In genomic region chr2:151857650-151858049, GRCh38 we compare ENCODE assay signal across 32 cellular contexts. TPM values are rescaled to one million over a fixed set of nuclear protein-coding genes. Genes with fewer than 3 reads are reported as not detected.
DNase-seq lines count a peak whose midpoint lies in the region; ATAC-seq, FAIRE-seq and TF ChIP-seq lines count a peak whose summit lies in the region.
"Had no signal": no experiment of that assay in that cellular context is flagged by ENCODE, and none has a peak within 500 bp of the region (broad histone marks: within the 10 kb centered on the region; RNA-seq: fewer than 3 reads in every experiment).

No MANE protein-coding gene starts in this region.

- intact Hi-C loops in lower lobe of right lung (cut with DNase I) (no loop called here), cardiac septum (cut with DNase I) (no loop called here)
- intact Hi-C loops in activated T-helper 2 cell treated with anti-CD3 and anti-CD28 coated beads, Interferon-gamma antibody, Interleukin-2, Interleukin-4, amounts not matched to agents 10 μg/mL and 5 μg/mL and 100 μg/mL, durations not matched to agents 14 hours and 24 hours and 36 hours (cut with micrococcal nuclease), result no loop called here

- H3K27ac Mint-ChIP-seq in activated T-helper 2 cell treated with anti-CD3 and anti-CD28 coated beads, Interferon-gamma antibody, Interleukin-2, Interleukin-4, amounts not matched to agents 10 μg/mL and 5 μg/mL and 100 μg/mL, durations not matched to agents 14 hours and 24 hours and 36 hours, result no peak overlapping the region
- H3K27ac Mint-ChIP-seq: activated CD4-positive, alpha-beta memory T cell treated with anti-CD3 and anti-CD28 coated beads, Interleukin-2, amount 10 ng/mL, durations not matched to agents 7 days and 5 days; activated naive CD4-positive, alpha-beta T cell treated with anti-CD3 and anti-CD28 coated beads, Interleukin-2, amount 50 U/mL, for 72 hours; HFFc6; natural killer cell treated with Interleukin-12 subunit alpha and Interleukin-12 subunit beta and Interleukin-15 and Interleukin-18, amount 100 ng/mL, for 72 hours; T-helper 2 cell treated with Interferon-gamma antibody and Interleukin-4, amounts not matched to agents 5 μg/mL and 100 μg/mL, for 36 hours; type B pancreatic cell had no signal

- H3K36me3 Mint-ChIP-seq in activated T-helper 2 cell treated with anti-CD3 and anti-CD28 coated beads, Interferon-gamma antibody, Interleukin-2, Interleukin-4, amounts not matched to agents 10 μg/mL and 5 μg/mL and 100 μg/mL, durations not matched to agents 14 hours and 24 hours and 36 hours (ENCODE audit: low read depth), result no peaks in the 10 kb centered on the region
- H3K36me3 Mint-ChIP-seq: activated naive CD4-positive, alpha-beta T cell treated with anti-CD3 and anti-CD28 coated beads, Interleukin-2, amount 50 U/mL, for 72 hours; natural killer cell treated with Interleukin-12 subunit alpha and Interleukin-12 subunit beta and Interleukin-15 and Interleukin-18, amount 100 ng/mL, for 72 hours; type B pancreatic cell had no signal

- no peak overlapping the region for H3K4me3 Mint-ChIP-seq in activated T-helper 2 cell treated with anti-CD3 and anti-CD28 coated beads, Interferon-gamma antibody, Interleukin-2, Interleukin-4, amounts not matched to agents 10 μg/mL and 5 μg/mL and 100 μg/mL, durations not matched to agents 14 hours and 24 hours and 36 hours (ENCODE audit: low read depth)
- H3K4me3 Mint-ChIP-seq: activated CD4-positive, alpha-beta memory T cell treated with anti-CD3 and anti-CD28 coated beads, Interleukin-2, amount 10 ng/mL, durations not matched to agents 7 days and 5 days; HFFc6; natural killer cell treated with Interleukin-12 subunit alpha and Interleukin-12 subunit beta and Interleukin-15 and Interleukin-18, amount 100 ng/mL, for 72 hours; T-helper 2 cell treated with Interferon-gamma antibody and Interleukin-4, amounts not matched to agents 5 μg/mL and 100 μg/mL, for 36 hours; type B pancreatic cell had no signal

- H3K4me3 ChIP-seq in bronchial epithelial cell (ENCODE audit: low read depth, low read length) (no peak overlapping the region), lower lobe of right lung (no peak overlapping the region)
- H3K4me3 ChIP-seq: colonic mucosa, heart right ventricle, prostate gland, sigmoid colon had no signal

- H3K4me1 Mint-ChIP-seq in activated T-helper 2 cell treated with anti-CD3 and anti-CD28 coated beads, Interferon-gamma antibody, Interleukin-2, Interleukin-4, amounts not matched to agents 10 μg/mL and 5 μg/mL and 100 μg/mL, durations not matched to agents 14 hours and 24 hours and 36 hours (ENCODE audit: low read depth), result peaks cover 3% of the 10 kb centered on the region
- H3K4me1 Mint-ChIP-seq: activated CD4-positive, alpha-beta memory T cell treated with anti-CD3 and anti-CD28 coated beads, Interleukin-2, amount 10 ng/mL, durations not matched to agents 7 days and 5 days had no signal

- H3K9me3 Mint-ChIP-seq in activated T-helper 2 cell treated with anti-CD3 and anti-CD28 coated beads, Interferon-gamma antibody, Interleukin-2, Interleukin-4, amounts not matched to agents 10 μg/mL and 5 μg/mL and 100 μg/mL, durations not matched to agents 14 hours and 24 hours and 36 hours, result no peaks in the 10 kb centered on the region
- H3K9me3 Mint-ChIP-seq: activated CD4-positive, alpha-beta memory T cell treated with anti-CD3 and anti-CD28 coated beads, Interleukin-2, amount 10 ng/mL, durations not matched to agents 7 days and 5 days; activated naive CD4-positive, alpha-beta T cell treated with anti-CD3 and anti-CD28 coated beads, Interleukin-2, amount 50 U/mL, for 72 hours; HFFc6; natural killer cell treated with Interleukin-12 subunit alpha and Interleukin-12 subunit beta and Interleukin-15 and Interleukin-18, amount 100 ng/mL, for 72 hours; T-helper 2 cell treated with Interferon-gamma antibody and Interleukin-4, amounts not matched to agents 5 μg/mL and 100 μg/mL, for 36 hours; type B pancreatic cell had no signal

- no peaks in the 10 kb centered on the region for H3K36me3 ChIP-seq in bronchial epithelial cell (ENCODE audit: control insufficient read depth, insufficient read depth, low read length)
- no peaks in the 10 kb centered on the region for H3K36me3 ChIP-seq in lower lobe of right lung
- H3K36me3 ChIP-seq: colonic mucosa, heart right ventricle, prostate gland, sigmoid colon had no signal

- FAIRE-seq in bronchial epithelial cell (lab: Jason Lieb, UNC), result no peak
- FAIRE-seq: A204.1, GM19239, H1 had no signal

- no peaks in the 10 kb centered on the region for H3K27me3 Mint-ChIP-seq in activated T-helper 2 cell treated with anti-CD3 and anti-CD28 coated beads, Interferon-gamma antibody, Interleukin-2, Interleukin-4, amounts not matched to agents 10 μg/mL and 5 μg/mL and 100 μg/mL, durations not matched to agents 14 hours and 24 hours and 36 hours (ENCODE audit: low read depth)
- H3K27me3 Mint-ChIP-seq: natural killer cell treated with Interleukin-12 subunit alpha and Interleukin-12 subunit beta and Interleukin-15 and Interleukin-18, amount 100 ng/mL, for 72 hours; type B pancreatic cell had no signal

- no peak for TF ChIP-seq CTCF in bronchial epithelial cell (IDR thresholded peaks at IDR 0.05; ENCODE audit: insufficient read depth, low read length, severe bottlenecking)
- no peak for TF ChIP-seq CTCF in lower lobe of right lung (IDR thresholded peaks at IDR 0.05)

- peaks cover 10% of the 10 kb centered on the region for H3K4me1 ChIP-seq in lower lobe of right lung
- H3K4me1 ChIP-seq: colonic mucosa, prostate gland had no signal

- no peaks in the 10 kb centered on the region for H3K27me3 ChIP-seq in bronchial epithelial cell (ENCODE audit: control insufficient read depth, insufficient read depth, low read length)
- H3K27me3 ChIP-seq in lower lobe of right lung (ENCODE audit: low read depth), result no peaks in the 10 kb centered on the region
- H3K27me3 ChIP-seq: colonic mucosa, heart right ventricle had no signal

- no peak overlapping the region for H3K27ac ChIP-seq in lower lobe of right lung
- H3K27ac ChIP-seq: colonic mucosa, heart right ventricle, prostate gland, sigmoid colon had no signal

- peak; percentile 1 for DNase-seq in NCI-H345 (lab: John Stamatoyannopoulos, UW)
- no peak for DNase-seq in NCI-H345 treated with DMSO at 0.1 percent for 48 hours (lab: John Stamatoyannopoulos, UW; ENCODE audit: unreplicated experiment)
- DNase-seq in bronchial epithelial cell (ENCODE audit: low read depth), result peak; percentile 91
- no peak for DNase-seq in lower lobe of right lung
- no peak for DNase-seq in T-helper 9 cell
- DNase-seq in activated T-helper 2 cell treated with anti-CD3 and anti-CD28 coated beads, Interferon-gamma antibody, Interleukin-2, Interleukin-4, amounts not matched to agents 10 μg/mL and 5 μg/mL and 100 μg/mL, durations not matched to agents 14 hours and 24 hours and 36 hours (ENCODE audit: low spot score), result no peak
- no peak for DNase-seq in activated CD8-positive, alpha-beta memory T cell treated with anti-CD3 and anti-CD28 coated beads, Interleukin-2, amount 50 U/mL, for 48 hours
- no peak for DNase-seq in cardiac septum (ENCODE audit: low spot score)
- DNase-seq: activated CD4-positive, alpha-beta memory T cell treated with anti-CD3 and anti-CD28 coated beads, Interleukin-2, amount 10 ng/mL, durations not matched to agents 7 days and 5 days; activated CD8-positive, alpha-beta memory T cell treated with anti-CD3 and anti-CD28 coated beads, Interleukin-2, amount 50 U/mL, for 4 hours; amygdala; Calu3; colonic mucosa; effector CD8-positive, alpha-beta T cell; heart right ventricle; HFFc6; NCI-H1092; NCI-H1694; NCI-H524 treated with DMSO at 0.1 percent for 48 hours; occipital lobe; SIG-M5; sigmoid colon; stimulated activated CD4-positive, alpha-beta T cell treated with anti-CD3 and anti-CD28 coated beads, Interleukin-4, amount 100 ng/mL, for 24 hours had no signal

- ATAC-seq in lower lobe of right lung, result peak; percentile 94 to 97
- ATAC-seq: activated naive CD4-positive, alpha-beta T cell treated with anti-CD3 and anti-CD28 coated beads, Interleukin-2, amount 50 U/mL, for 72 hours; heart right ventricle; natural killer cell treated with Interleukin-12 subunit alpha and Interleukin-12 subunit beta and Interleukin-15 and Interleukin-18, amount 100 ng/mL, for 72 hours; Panc1 had no signal

- no peaks in the 10 kb centered on the region for H3K9me3 ChIP-seq in lower lobe of right lung
- H3K9me3 ChIP-seq: colonic mucosa, heart right ventricle, prostate gland, sigmoid colon had no signal

RNA-seq across cellular contexts. Expression of gene ARL5A, which starts 29.4 kb away (rescaled TPM):
- total RNA-seq in bronchial epithelial cell (66.6 and 77.7 TPM in 2 replicates), lower lobe of right lung (52.3 TPM), cardiac septum (60.9 TPM)
- 64.9 and 71.7 TPM in 2 replicates for total RNA-seq in activated T-helper 2 cell treated with anti-CD3 and anti-CD28 coated beads, Interferon-gamma antibody, Interleukin-2, Interleukin-4, amounts not matched to agents 10 μg/mL and 5 μg/mL and 100 μg/mL, durations not matched to agents 14 hours and 24 hours and 36 hours

Comparison
In these comparisons a context has a peak if more than half of its experiments do, and no peak if none do; other contexts are left out.
1. DNase-seq: peak in NCI-H345 (single experiment) and bronchial epithelial cell (single experiment); none in NCI-H345 treated with DMSO at 0.1 percent for 48 hours (single experiment), lower lobe of right lung (single experiment), T-helper 9 cell (single experiment), activated T-helper 2 cell treated with anti-CD3 and anti-CD28 coated beads, Interferon-gamma antibody, Interleukin-2, Interleukin-4, amounts not matched to agents 10 μg/mL and 5 μg/mL and 100 μg/mL, durations not matched to agents 14 hours and 24 hours and 36 hours (single experiment), activated CD8-positive, alpha-beta memory T cell treated with anti-CD3 and anti-CD28 coated beads, Interleukin-2, amount 50 U/mL, for 48 hours (single experiment) and cardiac septum (single experiment).